ENCODE assay signal across 10 cellular contexts in genomic region chr5:140011297-140011802, GRCh38. TPM values are rescaled to one million over a fixed set of nuclear protein-coding genes. Genes with fewer than 3 reads are reported as not detected.
DNase-seq lines count a peak whose midpoint lies in the region; ATAC-seq and TF ChIP-seq lines count a peak whose summit lies in the region.
"Had no signal": no experiment of that assay in that cellular context is flagged by ENCODE, and none has a peak within 500 bp of the region (broad histone marks: within the 10 kb centered on the region; RNA-seq: fewer than 3 reads in every experiment).

No MANE protein-coding gene starts in this region.

- intact Hi-C loops in PC-3 (cut with micrococcal nuclease) = no loop called here

- no peaks in the 10 kb centered on the region for H3K9me3 ChIP-seq in PC-3 (ENCODE audit: low read length)

- ATAC-seq in GM19025 (IDR thresholded peaks at IDR 0.05; ENCODE audit: low read depth, unreplicated experiment) (peak; percentile 63), HG02884 (IDR thresholded peaks at IDR 0.05; ENCODE audit: unreplicated experiment) (peak; percentile 85), PC-3 (peak; percentile 99)

- H3K4me1 Mint-ChIP-seq in mesothelial cell of epicardium = no peaks in the 10 kb centered on the region

- no peak overlapping the region for H3K27ac Mint-ChIP-seq in mesothelial cell of epicardium

- TF ChIP-seq CTCF in PC-3 (conservative IDR thresholded peaks at IDR 0.05; ENCODE audit: low read depth, low read length) (no peak), mesothelial cell of epicardium (IDR thresholded peaks at IDR 0.05; ENCODE audit: unreplicated experiment) (no peak)

- H3F3A ChIP-seq in PC-3 (ENCODE audit: low read length, unreplicated experiment) = no peaks in the 10 kb centered on the region

- H3K36me3 ChIP-seq in PC-3 (ENCODE audit: low read depth, low read length) = no peaks in the 10 kb centered on the region

- no TSS peak for BruUV-seq in PC-3 (replicated peaks; lab: Mats Ljungman, UMichigan)

- H3K27me3 Mint-ChIP-seq in mesothelial cell of epicardium (ENCODE audit: low read depth) = peaks cover 32% of the 10 kb centered on the region

- no peaks in the 10 kb centered on the region; the same call in 1 of the 2 replicates for H3K9me2 ChIP-seq in PC-3 (replicated peaks; ENCODE audit: low read length)

- H3K4me1 ChIP-seq in PC-3 (ENCODE audit: insufficient read depth, low read length) = peaks cover 21% of the 10 kb centered on the region

- H3K9me3 Mint-ChIP-seq in mesothelial cell of epicardium = peaks cover 4% of the 10 kb centered on the region

- DNase-seq in PC-3 (peak; percentile 88), non-pigmented ciliary epithelial cell (ENCODE audit: low read depth) (peak; percentile 4), mesothelial cell of epicardium (ENCODE audit: low spot score in 2 of 2, unreplicated experiment in 2 of 2) (no peak), OCI-M2 (lab: John Stamatoyannopoulos, UW; ENCODE audit: unreplicated experiment) (no peak), T-helper 9 cell (no peak), GM03348 (ENCODE audit: low spot score) (no peak)
- DNase-seq: NCI-H774, occipital lobe had no signal

- no peak overlapping the region for H2AFZ ChIP-seq in PC-3 (ENCODE audit: low read length)

- H3K27me3 ChIP-seq in PC-3 (ENCODE audit: low read length) = no peaks in the 10 kb centered on the region

- no peak overlapping the region for H3K9ac ChIP-seq in PC-3 (ENCODE audit: low read length)

- no peaks in the 10 kb centered on the region for H3K36me3 Mint-ChIP-seq in mesothelial cell of epicardium

- CTCF ChIA-PET in PC-3 (lab: Charles Lee) = no interaction called here

- no peak overlapping the region for H3K4me3 Mint-ChIP-seq in mesothelial cell of epicardium

- H3K79me2 ChIP-seq in PC-3 (ENCODE audit: low read length) = no peaks in the 10 kb centered on the region

- no peaks in the 10 kb centered on the region for H4K20me1 ChIP-seq in PC-3 (ENCODE audit: low read length)

- H3K4me2 ChIP-seq in PC-3 (ENCODE audit: low read length) = no peak overlapping the region

- H3K4me3 ChIP-seq in PC-3 (ENCODE audit: low read length) = no peak overlapping the region

- POLR2A ChIA-PET in PC-3 (lab: Charles Lee; ENCODE audit: unreplicated experiment) = no interaction called here

- H3K27ac ChIP-seq in PC-3 (ENCODE audit: low read length) = no peak overlapping the region

RNA-seq across cellular contexts. Expression of gene NRG2, which starts 31.7 kb away (rescaled TPM):
- total RNA-seq in PC-3 (2014; rRNA removed) (1.8 and 3.2 TPM in 2 replicates), mesothelial cell of epicardium (2.0 to 2.8 TPM (median 2.0 TPM) in 3 replicates)

Comparison
In these comparisons a context has a peak if more than half of its experiments do, and no peak if none do; other contexts are left out.
1. DNase-seq: peak in PC-3 (single experiment) and non-pigmented ciliary epithelial cell (single experiment); none in mesothelial cell of epicardium (0 of 2), OCI-M2 (single experiment), T-helper 9 cell (single experiment) and GM03348 (single experiment).
2. Peak in every context shown above with its lines, with median percentiles within 50 percentile points of each other: ATAC-seq.